17 cellular contexts compared by ENCODE assay signal in the genomic region with DNA sequence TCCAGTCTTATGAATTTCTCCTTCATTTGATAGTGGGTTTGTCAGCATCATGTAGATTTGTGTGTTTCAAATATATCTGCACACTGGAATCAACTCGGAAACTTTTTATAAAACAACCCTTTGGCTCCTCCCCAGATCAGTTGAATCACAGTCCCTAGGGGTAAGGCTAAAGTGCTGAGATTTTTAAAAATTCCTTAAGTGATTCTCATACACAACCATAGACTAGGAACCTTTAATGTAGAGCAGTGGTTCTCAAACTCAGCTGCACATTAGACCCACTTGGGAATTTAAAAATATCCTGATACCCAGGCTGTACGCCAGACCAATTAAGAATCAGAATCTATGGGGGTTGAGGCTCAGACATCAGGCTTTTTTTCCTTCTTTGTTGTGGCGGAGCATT. TPM values are rescaled to one million over a fixed set of nuclear protein-coding genes. Genes with fewer than 3 reads are reported as not detected.
A peak's percentile ranks its signal among the peaks of the same experiment; 100 is the strongest.
DNase-seq lines count a peak whose midpoint lies in the region; ATAC-seq and TF ChIP-seq lines count a peak whose summit lies in the region.
"Had no signal": no experiment of that assay in that cellular context is flagged by ENCODE, and none has a peak within 500 bp of the region (broad histone marks: within the 10 kb centered on the region; RNA-seq: fewer than 3 reads in every experiment).

No MANE protein-coding gene starts in this region.

- H3K4me1 Mint-ChIP-seq in activated T-helper 17 cell treated with anti-CD3 and anti-CD28 coated beads, Interleukin-2, amount 50 U/mL, for 72 hours: peaks cover 16% of the 10 kb centered on the region
- no peaks in the 10 kb centered on the region for H3K4me1 Mint-ChIP-seq in type B pancreatic cell (ENCODE audit: unreplicated experiment)

- peaks cover 27% of the 10 kb centered on the region for H3K4me1 ChIP-seq in ACC112 (ENCODE audit: control insufficient read depth, insufficient read depth, low read length, unreplicated experiment)
- H3K4me1 ChIP-seq: pancreas had no signal

- H3K27ac ChIP-seq in ACC112 (ENCODE audit: low read depth, low read length): no peak overlapping the region
- H3K27ac ChIP-seq: left lung, pancreas, upper lobe of left lung had no signal

- H3K27ac Mint-ChIP-seq in activated T-helper 17 cell treated with anti-CD3 and anti-CD28 coated beads, Interleukin-2, amount 50 U/mL, for 72 hours: no peak overlapping the region
- H3K27ac Mint-ChIP-seq in type B pancreatic cell: no peak overlapping the region
- H3K27ac Mint-ChIP-seq: CD4-positive, CD25-positive, alpha-beta regulatory T cell; effector memory CD8-positive, alpha-beta T cell; IgD-negative memory B cell had no signal

- peak overlapping the region; percentile 74 for H2AFZ ChIP-seq in ACC112 (ENCODE audit: low read length, unreplicated experiment)

- no peak for ATAC-seq in activated T-helper 17 cell treated with anti-CD3 and anti-CD28 coated beads, Interleukin-2, amount 50 U/mL, for 72 hours (replicated peaks)
- ATAC-seq in HG02588 (IDR thresholded peaks at IDR 0.05; ENCODE audit: unreplicated experiment): no peak
- ATAC-seq: effector memory CD8-positive, alpha-beta T cell; left lung had no signal

- peaks cover 7% of the 10 kb centered on the region for H3K9me3 Mint-ChIP-seq in activated T-helper 17 cell treated with anti-CD3 and anti-CD28 coated beads, Interleukin-2, amount 50 U/mL, for 72 hours
- H3K9me3 Mint-ChIP-seq in type B pancreatic cell: no peaks in the 10 kb centered on the region

- H3K36me3 Mint-ChIP-seq in activated T-helper 17 cell treated with anti-CD3 and anti-CD28 coated beads, Interleukin-2, amount 50 U/mL, for 72 hours (ENCODE audit: low read depth): no peaks in the 10 kb centered on the region
- no peaks in the 10 kb centered on the region for H3K36me3 Mint-ChIP-seq in type B pancreatic cell

- H3K4me3 Mint-ChIP-seq in activated T-helper 17 cell treated with anti-CD3 and anti-CD28 coated beads, Interleukin-2, amount 50 U/mL, for 72 hours: peak overlapping the region; percentile 2
- no peak overlapping the region for H3K4me3 Mint-ChIP-seq in type B pancreatic cell
- H3K4me3 Mint-ChIP-seq: CD4-positive, CD25-positive, alpha-beta regulatory T cell; effector memory CD8-positive, alpha-beta T cell had no signal

- no peak for TF ChIP-seq CTCF in AG10803 (conservative IDR thresholded peaks at IDR 0.05; ENCODE audit: low read length)
- TF ChIP-seq CTCF in type B pancreatic cell (conservative IDR thresholded peaks at IDR 0.05): no peak

- H3K36me3 ChIP-seq in ACC112 (ENCODE audit: insufficient read depth, low read length) (no peaks in the 10 kb centered on the region), H7 (replicated peaks; ENCODE audit: control insufficient read depth, insufficient read depth, low read length) (no peaks in the 10 kb centered on the region)
- H3K36me3 ChIP-seq: left lung, pancreas, upper lobe of left lung had no signal

- no peaks in the 10 kb centered on the region for H3K79me2 ChIP-seq in ACC112 (ENCODE audit: control insufficient read depth, insufficient read depth, low read length, unreplicated experiment)

- H3K27me3 ChIP-seq in ACC112 (ENCODE audit: insufficient read depth, low read length) (no peaks in the 10 kb centered on the region), H7 (ENCODE audit: control insufficient read depth, insufficient read depth, low read length) (no peaks in the 10 kb centered on the region)
- H3K27me3 ChIP-seq: left lung, pancreas, upper lobe of left lung had no signal

- H3K4me3 ChIP-seq in ACC112 (ENCODE audit: low read depth, low read length) (0 out of 2 replicates have a peak overlapping the region, but pooled peaks have one; percentile 34), AG10803 (ENCODE audit: low read length) (no peak overlapping the region), H7 (ENCODE audit: insufficient read depth, low read depth, low read length) (no peak overlapping the region)
- H3K4me3 ChIP-seq: left lung, pancreas, upper lobe of left lung had no signal

- H3K27me3 Mint-ChIP-seq in activated T-helper 17 cell treated with anti-CD3 and anti-CD28 coated beads, Interleukin-2, amount 50 U/mL, for 72 hours: no peaks in the 10 kb centered on the region
- no peaks in the 10 kb centered on the region for H3K27me3 Mint-ChIP-seq in type B pancreatic cell
- H3K27me3 Mint-ChIP-seq: IgD-negative memory B cell had no signal

- peak; percentile 55 for DNase-seq in AG10803 (ENCODE audit: low read depth)
- DNase-seq in fibroblast of the conjunctiva (ENCODE audit: low read depth): peak; percentile 36
- no peak for DNase-seq in H7
- DNase-seq in type B pancreatic cell (ENCODE audit: extremely low spot score, unreplicated experiment): no peak
- DNase-seq: effector memory CD8-positive, alpha-beta T cell; left lung; NCI-H2029; NCI-H526; OCI-M1; pancreas; stimulated activated CD4-positive, alpha-beta T cell treated with anti-CD3 and anti-CD28 coated beads, Interleukin-4, amount 100 ng/mL, for 4 hours; upper lobe of left lung had no signal

RNA-seq across cellular contexts. Expression of gene JAK2, which starts 17.6 kb away (rescaled TPM):
- total RNA-seq in activated T-helper 17 cell treated with anti-CD3 and anti-CD28 coated beads, Interleukin-2, amount 50 U/mL, for 72 hours: 10 to 100 TPM; 17.3 to 24.6 TPM
- total RNA-seq in H7 (2014; rRNA removed; shearing (Covaris generic)): 2.8 and 4.8 TPM in 2 replicates
- total RNA-seq in type B pancreatic cell (ENCODE audit: low replicate concordance): 5.4 and 8.4 TPM in 2 replicates

Comparison
In these comparisons a context has a peak if more than half of its experiments do, and no peak if none do; other contexts are left out.
1. DNase-seq: peak in AG10803 (single experiment) and fibroblast of the conjunctiva (single experiment); none in H7 (single experiment) and type B pancreatic cell (single experiment).